In the genomic region with DNA sequence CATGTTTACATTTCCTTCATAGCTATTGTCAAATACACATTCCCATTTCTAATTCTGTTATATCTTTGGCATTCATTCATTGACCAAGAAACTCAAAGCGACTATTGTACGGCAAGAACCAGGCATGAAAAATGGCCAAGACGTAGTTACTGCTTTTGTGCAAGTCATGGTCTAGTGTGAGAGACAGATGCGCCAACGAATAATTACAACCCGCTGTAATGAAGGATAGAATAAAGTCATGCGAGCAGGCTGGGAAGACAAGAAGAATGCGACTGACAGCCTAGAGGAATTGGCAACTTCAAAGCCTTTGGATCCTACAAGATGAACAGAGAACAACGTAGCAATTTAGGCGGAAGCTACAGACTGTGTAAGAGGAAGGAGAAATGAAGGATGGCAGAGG, we compare ENCODE assay signal across 20 cellular contexts.
DNase-seq lines count a peak whose midpoint lies in the region; ATAC-seq, FAIRE-seq and TF ChIP-seq lines count a peak whose summit lies in the region.
"Had no signal": no experiment of that assay in that cellular context is flagged by ENCODE, and none has a peak within 500 bp of the region (broad histone marks: within the 10 kb centered on the region; RNA-seq: fewer than 3 reads in every experiment).

No MANE protein-coding gene starts in this region.

- H3K4ac ChIP-seq in IMR-90 (ENCODE audit: low read depth, low read length): no peak overlapping the region

- H3K4me2 ChIP-seq in A549 (no peak overlapping the region), IMR-90 (ENCODE audit: low read depth, low read length) (no peak overlapping the region)
- H3K4me2 ChIP-seq: GM23338 had no signal

- intact Hi-C loops in IMR-90 (cut with micrococcal nuclease) (no loop called here), tibial artery (cut with DNase I; ENCODE audit: low total_unique reads) (no loop called here)

- no peak overlapping the region for H3K14ac ChIP-seq in IMR-90 (replicated peaks; ENCODE audit: low read depth, low read length)

- peaks cover 3% of the 10 kb centered on the region for H3K9me3 Mint-ChIP-seq in activated T-cell treated with anti-CD3 and anti-CD28 coated beads, Interleukin-2, amount 50 U/mL, for 24 hours
- H3K9me3 Mint-ChIP-seq: GM23338 had no signal

- H2AFZ ChIP-seq in IMR-90 (replicated peaks; ENCODE audit: low read length, poor library complexity): no peak overlapping the region
- H2AFZ ChIP-seq: GM23338 had no signal

- no peak overlapping the region for H2BK120ac ChIP-seq in IMR-90 (ENCODE audit: low read depth, low read length)

- no peak overlapping the region for H2BK15ac ChIP-seq in IMR-90 (ENCODE audit: low read depth, low read length)

- H3K9me3 ChIP-seq in A549: no peaks in the 10 kb centered on the region
- peaks cover 12% of the 10 kb centered on the region for H3K9me3 ChIP-seq in IMR-90 (ENCODE audit: control insufficient read depth, insufficient read depth, low read length)
- H3K9me3 ChIP-seq in tibial artery: no peaks in the 10 kb centered on the region
- H3K9me3 ChIP-seq: BE2C had no signal

- H4K20me1 ChIP-seq in IMR-90 (ENCODE audit: insufficient read depth, low read length): no peaks in the 10 kb centered on the region

- H4K8ac ChIP-seq in IMR-90 (ENCODE audit: low read depth in 2 of 2, low read length in 2 of 2): no peak overlapping the region

- no peak overlapping the region for H3K18ac ChIP-seq in IMR-90 (ENCODE audit: low read depth, low read length)

- DNase-seq in A549 (ENCODE audit: low read depth in 1 of 2, low spot score in 1 of 2) (no peak), IMR-90 (no peak), globus pallidus (ENCODE audit: low spot score) (peak; percentile 55), putamen (ENCODE audit: low spot score) (peak; percentile 27), NCI-H146 (lab: John Stamatoyannopoulos, UW) (no peak), tibial artery (no peak)
- DNase-seq in activated T-cell treated with anti-CD3 and anti-CD28 coated beads, Interleukin-2, amount 50 U/mL, for 24 hours: no peak
- DNase-seq: 8988T; BE2C; CD4-positive, CD25-positive, alpha-beta regulatory T cell; CD8-positive, alpha-beta memory T cell; COR-L47; DMS 273 treated with DMSO at 0.1 percent for 48 hours; DMS53; HCEC 1CT had no signal

- no peak for TF ChIP-seq RAD21 in A549 (conservative IDR thresholded peaks at IDR 0.05 in 1 of 2, IDR thresholded peaks at IDR 0.05 in 1 of 2)
- TF ChIP-seq RAD21 in IMR-90 (IDR thresholded peaks at IDR 0.05; ENCODE audit: low read length): no peak

- dilution Hi-C loops in IMR-90 (cut with HindIII; ENCODE audit: low sequenced_read_pairs, unreplicated experiment): no loop called here

- H3K4me3 ChIP-seq in A549 (no peak overlapping the region), IMR-90 (ENCODE audit: insufficient read depth, low read depth, low read length) (no peak overlapping the region), tibial artery (no peak overlapping the region)
- H3K4me3 ChIP-seq: GM23338 had no signal

- no peaks in the 10 kb centered on the region for H3K9me1 ChIP-seq in IMR-90 (ENCODE audit: insufficient read depth, low read length)

- no peak overlapping the region for H4K5ac ChIP-seq in IMR-90 (ENCODE audit: low read depth, low read length)

- BruUV-seq in IMR-90 (replicated peaks; lab: Mats Ljungman, UMichigan): no TSS peak

- no peak overlapping the region for H2AK9ac ChIP-seq in IMR-90 (replicated peaks; ENCODE audit: low read depth, low read length, poor library complexity)

- H2BK20ac ChIP-seq in IMR-90 (ENCODE audit: low read depth, low read length): no peak overlapping the region

- no peaks in the 10 kb centered on the region for H3K27me3 ChIP-seq in IMR-90 (ENCODE audit: control insufficient read depth, insufficient read depth, low read length)
- H3K27me3 ChIP-seq in tibial artery: no peaks in the 10 kb centered on the region
- H3K27me3 ChIP-seq: BE2C had no signal

- H3K4me1 Mint-ChIP-seq in activated T-cell treated with anti-CD3 and anti-CD28 coated beads, Interleukin-2, amount 50 U/mL, for 24 hours (ENCODE audit: low read depth): no peaks in the 10 kb centered on the region
- H3K4me1 Mint-ChIP-seq: CD8-positive, alpha-beta memory T cell; IgD-negative memory B cell had no signal

- in situ Hi-C loops in IMR-90 (cut with MboI; ENCODE audit: low sequenced_read_pairs): no loop called here

- FAIRE-seq in A549 (lab: Jason Lieb, UNC): no peak
- FAIRE-seq: G401.6, GM12891, H54 had no signal

- no peaks in the 10 kb centered on the region for H3K27me3 Mint-ChIP-seq in activated T-cell treated with anti-CD3 and anti-CD28 coated beads, Interleukin-2, amount 50 U/mL, for 24 hours
- H3K27me3 Mint-ChIP-seq: CD4-positive, CD25-positive, alpha-beta regulatory T cell; CD8-positive, alpha-beta memory T cell; IgD-negative memory B cell had no signal

- H3K79me1 ChIP-seq in IMR-90 (ENCODE audit: low read depth in 1 of 2, low read length in 2 of 2): no peaks in the 10 kb centered on the region

- H3K4me3 Mint-ChIP-seq in activated T-cell treated with anti-CD3 and anti-CD28 coated beads, Interleukin-2, amount 50 U/mL, for 24 hours: no peak overlapping the region
- H3K4me3 Mint-ChIP-seq: CD4-positive, CD25-positive, alpha-beta regulatory T cell; CD8-positive, alpha-beta memory T cell; GM23338 had no signal

- WGBS in A549 (ENCODE audit: missing lambda C conversion rate): 63% methylated on average over 10 of the region's 10 CpGs
- WGBS in IMR-90 (ENCODE audit: extremely low coverage in 2 of 2, insufficient read length in 1 of 2), 2 experiments: 80% methylated on average over 8 of the region's 10 CpGs; no CpG with 5 or more reads in 1 of the 2 experiments

- H3K9ac ChIP-seq in IMR-90 (ENCODE audit: low read depth, low read length): no peak overlapping the region

- TF ChIP-seq POLR2A in A549 (IDR thresholded peaks at IDR 0.05; ENCODE audit: low read length): no peak
- no peak for TF ChIP-seq POLR2A in IMR-90 (IDR thresholded peaks at IDR 0.05; ENCODE audit: low read depth, low read length)

- H3K36me3 Mint-ChIP-seq in activated T-cell treated with anti-CD3 and anti-CD28 coated beads, Interleukin-2, amount 50 U/mL, for 24 hours (ENCODE audit: low read depth): no peaks in the 10 kb centered on the region
- H3K36me3 Mint-ChIP-seq: CD4-positive, CD25-positive, alpha-beta regulatory T cell; CD8-positive, alpha-beta memory T cell; IgD-negative memory B cell had no signal

- ATAC-seq in A549: no peak
- ATAC-seq in IMR-90 (ENCODE audit: low read depth): no peak
- ATAC-seq: GM23338 had no signal

- H2BK5ac ChIP-seq in IMR-90 (ENCODE audit: low read depth, low read length, poor library complexity, severe bottlenecking): no peak overlapping the region

- H3K27ac Mint-ChIP-seq in activated T-cell treated with anti-CD3 and anti-CD28 coated beads, Interleukin-2, amount 50 U/mL, for 24 hours: no peak overlapping the region
- H3K27ac Mint-ChIP-seq: CD4-positive, CD25-positive, alpha-beta regulatory T cell; CD8-positive, alpha-beta memory T cell; GM23338 had no signal

- no peak for TF ChIP-seq EP300 in A549 (IDR thresholded peaks at IDR 0.05)

- POLR2A ChIA-PET in A549 (lab: Yijun Ruan, JAX): no interaction called here
- POLR2A ChIA-PET in IMR-90 (lab: Charles Lee; ENCODE audit: unreplicated experiment): no interaction called here

- H3K56ac ChIP-seq in IMR-90 (ENCODE audit: extremely low read depth, insufficient read depth, low read length): no peak overlapping the region

- H3K27ac ChIP-seq in A549 (no peak overlapping the region), IMR-90 (ENCODE audit: insufficient read depth, low read length) (no peak overlapping the region), tibial artery (no peak overlapping the region)

- H3K4me1 ChIP-seq in A549 (no peaks in the 10 kb centered on the region), IMR-90 (ENCODE audit: control insufficient read depth, insufficient read depth, low read length) (no peaks in the 10 kb centered on the region), tibial artery (no peaks in the 10 kb centered on the region)
- H3K4me1 ChIP-seq: BE2C had no signal

- H4K91ac ChIP-seq in IMR-90 (ENCODE audit: insufficient read depth, low read depth, low read length): no peak overlapping the region

- no peaks in the 10 kb centered on the region for H3K36me3 ChIP-seq in IMR-90 (ENCODE audit: control insufficient read depth, insufficient read depth, low read length)
- H3K36me3 ChIP-seq in tibial artery: no peaks in the 10 kb centered on the region
- H3K36me3 ChIP-seq: BE2C had no signal

- TF ChIP-seq CTCF in A549 (IDR thresholded peaks at IDR 0.05) (no peak), IMR-90 (conservative IDR thresholded peaks at IDR 0.05; ENCODE audit: low read depth, low read length) (no peak), tibial artery (IDR thresholded peaks at IDR 0.05) (no peak)

- no peak overlapping the region for H3K23ac ChIP-seq in IMR-90 (ENCODE audit: low read depth, low read length)

- no peak overlapping the region for H2AK5ac ChIP-seq in IMR-90 (ENCODE audit: low read depth, low read length)

- CTCF ChIA-PET in A549 (lab: Yijun Ruan, JAX) (no interaction called here), IMR-90 (lab: Yijun Ruan, JAX) (no interaction called here)

TF ChIP-seq in A549, 52 proteins besides CTCF, POLR2A, EP300 and RAD21:
- TF ChIP-seq NFE2L2 (conservative IDR thresholded peaks at IDR 0.05; ENCODE audit: low read length) (peak; percentile 62), CHD4 (IDR thresholded peaks at IDR 0.05; ENCODE audit: borderline replicate concordance) (no peak)

TF ChIP-seq in IMR-90, 13 proteins besides CTCF, POLR2A, EP300 and RAD21:
- TF ChIP-seq NFE2L2 (IDR thresholded peaks at IDR 0.05; ENCODE audit: low read depth, low read length) (peak; percentile 42; the same call in 1 of the 2 replicates), CEBPB (IDR thresholded peaks at IDR 0.05; ENCODE audit: low read depth, low read length) (no peak)

Comparison
In these comparisons a context has a peak if more than half of its experiments do, and no peak if none do; other contexts are left out.
1. DNase-seq: peak in globus pallidus (single experiment) and putamen (single experiment); none in A549 (0 of 2), IMR-90 (single experiment), NCI-H146 (single experiment), tibial artery (0 of 2) and activated T-cell treated with anti-CD3 and anti-CD28 coated beads, Interleukin-2, amount 50 U/mL, for 24 hours (single experiment).